ENCODE assay signal across 17 cellular contexts in genomic region chr11:126727381-126727780, GRCh38.
DNase-seq lines count a peak whose midpoint lies in the region; ATAC-seq and TF ChIP-seq lines count a peak whose summit lies in the region.
"Had no signal": no experiment of that assay in that cellular context is flagged by ENCODE, and none has a peak within 500 bp of the region (broad histone marks: within the 10 kb centered on the region; RNA-seq: fewer than 3 reads in every experiment).

No MANE protein-coding gene starts in this region.

- H3K9me3 ChIP-seq in BLaER1 (no peaks in the 10 kb centered on the region), neuronal stem cell (replicated peaks in 1 of 2; ENCODE audit: control insufficient read depth in 2 of 2, insufficient read depth in 1 of 2, low read depth in 1 of 2, low read length in 2 of 2) (no peaks in the 10 kb centered on the region), esophagus muscularis mucosa (no peaks in the 10 kb centered on the region)

- no peak overlapping the region for H2BK12ac ChIP-seq in neuronal stem cell (ENCODE audit: low read length)

- H3K4me1 ChIP-seq in BLaER1 (peaks cover 44% of the 10 kb centered on the region), neuronal stem cell (ENCODE audit: control insufficient read depth in 2 of 2, insufficient read depth in 1 of 2, low read depth in 1 of 2, low read length in 2 of 2) (peaks cover 0 to 12% of the 10 kb centered on the region in 2 donors), esophagus muscularis mucosa (peaks cover 0 to 5% (median 2%) of the 10 kb centered on the region in 4 donors)

- H3K79me1 ChIP-seq in neuronal stem cell (ENCODE audit: low read depth, low read length), result no peaks in the 10 kb centered on the region

- no peak overlapping the region for H2AFZ ChIP-seq in neuronal stem cell (ENCODE audit: low read length)

- peak overlapping the region; percentile 73 for H3K18ac ChIP-seq in neuronal stem cell (ENCODE audit: low read length)

- H3K4ac ChIP-seq in neuronal stem cell (ENCODE audit: low read length), result no peak overlapping the region

- H2BK15ac ChIP-seq in neuronal stem cell (ENCODE audit: low read length), result no peak overlapping the region

- no peaks in the 10 kb centered on the region for H3K36me3 Mint-ChIP-seq in effector memory CD8-positive, alpha-beta T cell (ENCODE audit: insufficient read depth)
- H3K36me3 Mint-ChIP-seq: CD14-positive monocyte; CD4-positive, alpha-beta memory T cell had no signal

- H4K91ac ChIP-seq in neuronal stem cell (ENCODE audit: low read depth, low read length, poor library complexity), result no peak overlapping the region

- no peak for ATAC-seq in effector memory CD8-positive, alpha-beta T cell (replicated peaks)

- H4K20me1 ChIP-seq in BLaER1, result no peaks in the 10 kb centered on the region

- no peak overlapping the region for H3K23ac ChIP-seq in neuronal stem cell (ENCODE audit: low read depth, low read length, poor library complexity)

- no peaks in the 10 kb centered on the region for H3K36me3 ChIP-seq in BLaER1
- no peaks in the 10 kb centered on the region for H3K36me3 ChIP-seq in neuronal stem cell (replicated peaks in 1 of 2; ENCODE audit: control insufficient read depth in 2 of 2, insufficient read depth in 2 of 2, low read length in 2 of 2)
- H3K36me3 ChIP-seq in esophagus muscularis mucosa, result no peaks in the 10 kb centered on the region

- H2BK120ac ChIP-seq in neuronal stem cell (ENCODE audit: low read depth, low read length), result no peak overlapping the region

- H3K27ac ChIP-seq in BLaER1 (no peak overlapping the region), neuronal stem cell (replicated peaks; ENCODE audit: low read length) (no peak overlapping the region), esophagus muscularis mucosa (replicated peaks in 1 of 4) (no peak overlapping the region)

- H3K4me2 ChIP-seq in BLaER1 (peak overlapping the region; percentile 21), neuronal stem cell (ENCODE audit: insufficient read depth, low read length, poor library complexity, severe bottlenecking) (no peak overlapping the region)

- H4K8ac ChIP-seq in neuronal stem cell (ENCODE audit: low read depth, low read length), result no peak overlapping the region

- no CpG with 5 or more reads among the region's 5 CpGs for WGBS in neuronal stem cell (ENCODE audit: extremely low coverage in 2 of 2, insufficient read length in 2 of 2, insufficient replicate concordance in 1 of 2), 2 donors
- 72% methylated on average over 5 of the region's 5 CpGs for WGBS in esophagus muscularis mucosa

- no peak for TF ChIP-seq EP300 in esophagus muscularis mucosa (IDR thresholded peaks at IDR 0.05)

- no peak overlapping the region for H3K4me3 Mint-ChIP-seq in effector memory CD8-positive, alpha-beta T cell
- H3K4me3 Mint-ChIP-seq: CD14-positive monocyte; CD4-positive, alpha-beta memory T cell; H9 had no signal

- H3K4me3 ChIP-seq in BLaER1 (no peak overlapping the region), neuronal stem cell (ENCODE audit: low read length in 2 of 2) (no peak overlapping the region), esophagus muscularis mucosa (no peak overlapping the region)

- DNase-seq in GM13976 (ENCODE audit: low spot score) (peak; percentile 4), myocyte (ENCODE audit: low read depth) (peak; percentile 45), neuronal stem cell (ENCODE audit: low spot score) (no peak), middle frontal gyrus (ENCODE audit: extremely low spot score, low spot score) (no peak), NCI-H128 (lab: John Stamatoyannopoulos, UW; ENCODE audit: unreplicated experiment) (no peak), esophagus muscularis mucosa (ENCODE audit: extremely low spot score) (no peak)
- no peak for DNase-seq in effector memory CD8-positive, alpha-beta T cell
- DNase-seq: ACHN; AML-193; CD4-positive, alpha-beta memory T cell; DMS153; DMS79; GF-D8; H9; IMR-90 had no signal

- H2AK5ac ChIP-seq in neuronal stem cell (ENCODE audit: low read depth, low read length), result no peak overlapping the region

- in situ Hi-C loops in GM13976 (cut with MboI; ENCODE audit: low sequenced_read_pairs, unreplicated experiment), result no loop called here

- no peak overlapping the region for H3K9ac ChIP-seq in BLaER1
- no peak overlapping the region for H3K9ac ChIP-seq in neuronal stem cell (ENCODE audit: low read depth, low read length, poor library complexity)

- intact Hi-C loops in esophagus muscularis mucosa (cut with DNase I), result no loop called here

- H3K9me3 Mint-ChIP-seq in effector memory CD8-positive, alpha-beta T cell, result peaks cover 0 to 5% of the 10 kb centered on the region in 2 donors

- H3K27me3 ChIP-seq in BLaER1 (no peaks in the 10 kb centered on the region), neuronal stem cell (ENCODE audit: control insufficient read depth in 3 of 3, insufficient read depth in 3 of 3, low read depth in 1 of 3, low read length in 3 of 3) (no peaks in the 10 kb centered on the region), esophagus muscularis mucosa (peaks cover 0 to 14% (median 0%) of the 10 kb centered on the region in 4 donors)

- TF ChIP-seq POLR2A in esophagus muscularis mucosa (IDR thresholded peaks at IDR 0.05; ENCODE audit: low read depth), result no peak

- no peak overlapping the region for H2BK5ac ChIP-seq in neuronal stem cell (ENCODE audit: low read length)

- peaks cover 1 to 8% of the 10 kb centered on the region in 2 donors for H3K4me1 Mint-ChIP-seq in effector memory CD8-positive, alpha-beta T cell (ENCODE audit: low read depth in 2 of 2)

- TF ChIP-seq CTCF in GM13976 (IDR thresholded peaks at IDR 0.05; ENCODE audit: borderline replicate concordance, control extremely low read depth, extremely low read depth, insufficient read depth, missing control alignments) (no peak), esophagus muscularis mucosa (IDR thresholded peaks at IDR 0.05) (no peak)

- peaks cover 9 to 14% of the 10 kb centered on the region in 2 donors for H3K27me3 Mint-ChIP-seq in effector memory CD8-positive, alpha-beta T cell

- H3K27ac Mint-ChIP-seq in effector memory CD8-positive, alpha-beta T cell, result no peak overlapping the region
- H3K27ac Mint-ChIP-seq: CD14-positive monocyte; CD4-positive, alpha-beta memory T cell; H9 had no signal

- no peak overlapping the region for H3K14ac ChIP-seq in neuronal stem cell (ENCODE audit: low read length)

Comparison
In these comparisons a context has a peak if more than half of its experiments do, and no peak if none do; other contexts are left out.
1. DNase-seq: peak in GM13976 (single experiment) and myocyte (single experiment); none in neuronal stem cell (single experiment), middle frontal gyrus (single experiment), NCI-H128 (single experiment), effector memory CD8-positive, alpha-beta T cell (0 of 3) and esophagus muscularis mucosa (single experiment).